29 cellular contexts compared by ENCODE assay signal in genomic region chr4:54017974-54018373, GRCh38.
"Had no signal": no experiment of that assay in that cellular context is flagged by ENCODE, and none has a peak within 500 bp of the region (broad histone marks: within the 10 kb centered on the region; RNA-seq: fewer than 3 reads in every experiment).

No MANE protein-coding gene starts in this region.

- H3K36me3 Mint-ChIP-seq: activated CD8-positive, alpha-beta memory T cell treated with anti-CD3 and anti-CD28 coated beads, Interleukin-2, amount 10 ng/mL, durations not matched to agents 7 days and 5 days; activated naive CD4-positive, alpha-beta T cell treated with anti-CD3 and anti-CD28 coated beads, Interleukin-2, amount 50 U/mL, for 72 hours had no signal

- H3K9me3 ChIP-seq: ascending aorta, body of pancreas, SJSA1 had no signal

- H3K4me3 ChIP-seq: ascending aorta, body of pancreas, SJSA1 had no signal

- H3K27ac ChIP-seq: ascending aorta, body of pancreas, SJSA1 had no signal

- ATAC-seq: activated CD8-positive, alpha-beta memory T cell treated with anti-CD3 and anti-CD28 coated beads, Interleukin-2, amount 10 ng/mL, durations not matched to agents 7 days and 5 days; activated naive CD4-positive, alpha-beta T cell treated with anti-CD3 and anti-CD28 coated beads, Interleukin-2, amount 50 U/mL, for 72 hours; activated naive CD8-positive, alpha-beta T cell treated with anti-CD3 and anti-CD28 coated beads, Interleukin-2, amount 50 U/mL, for 24 hours; activated T-cell treated with anti-CD3 and anti-CD28 coated beads, Interleukin-2, amount 50 U/mL, for 4 hours; body of pancreas; Panc1; T-helper 17 cell had no signal

- H3K4me1 ChIP-seq: ascending aorta, SJSA1 had no signal

- H3K36me3 ChIP-seq: ascending aorta had no signal

- H3K27me3 ChIP-seq: ascending aorta, body of pancreas, SJSA1 had no signal

- H3K27ac Mint-ChIP-seq: activated B cell treated with CpG ODN at 0.5 μM for 24 hours; activated CD4-positive, alpha-beta T cell treated with anti-CD3 and anti-CD28 coated beads, Interleukin-2, amount 10 ng/mL, durations not matched to agents 24 days and 14 days; activated CD8-positive, alpha-beta memory T cell treated with anti-CD3 and anti-CD28 coated beads, Interleukin-2, amount 10 ng/mL, durations not matched to agents 7 days and 5 days; activated naive CD4-positive, alpha-beta T cell treated with anti-CD3 and anti-CD28 coated beads, Interleukin-2, amount 50 U/mL, for 72 hours; activated naive CD8-positive, alpha-beta T cell treated with anti-CD3 and anti-CD28 coated beads, Interleukin-2, amount 50 U/mL, for 24 hours; T-helper 17 cell had no signal

- DNase-seq: activated B cell treated with CpG ODN at 0.5 μM for 24 hours; activated CD4-positive, alpha-beta T cell treated with anti-CD3 and anti-CD28 coated beads for 1 hour; activated CD4-positive, alpha-beta T cell treated with anti-CD3 and anti-CD28 coated beads, Interleukin-2, amount 10 ng/mL, durations not matched to agents 24 days and 14 days; activated CD4-positive, alpha-beta T cell treated with anti-CD3 and anti-CD28 coated beads, Interleukin-2, amount 50 U/mL, for 48 hours; activated CD8-positive, alpha-beta memory T cell treated with anti-CD3 and anti-CD28 coated beads, Interleukin-2, amount 10 ng/mL, durations not matched to agents 7 days and 5 days; activated effector memory CD4-positive, alpha-beta T cell treated with anti-CD3 and anti-CD28 coated beads, Interleukin-2, amount 50 U/mL, for 16 hours; activated naive CD4-positive, alpha-beta T cell treated with Interleukin-2 at 50 U/mL for 16 hours; activated naive CD8-positive, alpha-beta T cell treated with anti-CD3 and anti-CD28 coated beads, Interleukin-2, amount 50 U/mL, for 24 hours; activated T-cell treated with anti-CD3 and anti-CD28 coated beads, Interleukin-2, amount 50 U/mL, for 4 hours; amniotic stem cell; body of pancreas; central memory CD4-positive, alpha-beta T cell; MM.1S; NCI-H1105; NCI-H1436; NCI-H1694 treated with DMSO at 0.1 percent for 48 hours; NCI-H2029 treated with DMSO at 0.1 percent for 48 hours; NCI-H345; NCI-H510A; NCI-H526 treated with DMSO at 0.1 percent for 48 hours; OCI-M1; SHP77; T-helper 17 cell; T-helper 9 cell had no signal

- H3K4me3 Mint-ChIP-seq: activated B cell treated with CpG ODN at 0.5 μM for 24 hours; activated CD4-positive, alpha-beta T cell treated with anti-CD3 and anti-CD28 coated beads, Interleukin-2, amount 10 ng/mL, durations not matched to agents 24 days and 14 days; activated CD8-positive, alpha-beta memory T cell treated with anti-CD3 and anti-CD28 coated beads, Interleukin-2, amount 10 ng/mL, durations not matched to agents 7 days and 5 days; activated naive CD8-positive, alpha-beta T cell treated with anti-CD3 and anti-CD28 coated beads, Interleukin-2, amount 50 U/mL, for 24 hours; activated T-cell treated with anti-CD3 and anti-CD28 coated beads, Interleukin-2, amount 50 U/mL, for 4 hours; T-helper 17 cell had no signal

- H3K27me3 Mint-ChIP-seq: activated B cell treated with CpG ODN at 0.5 μM for 24 hours; activated CD4-positive, alpha-beta T cell treated with anti-CD3 and anti-CD28 coated beads, Interleukin-2, amount 10 ng/mL, durations not matched to agents 24 days and 14 days; activated CD8-positive, alpha-beta memory T cell treated with anti-CD3 and anti-CD28 coated beads, Interleukin-2, amount 10 ng/mL, durations not matched to agents 7 days and 5 days; activated naive CD8-positive, alpha-beta T cell treated with anti-CD3 and anti-CD28 coated beads, Interleukin-2, amount 50 U/mL, for 24 hours; T-helper 17 cell had no signal

- FAIRE-seq: bronchial epithelial cell had no signal

- H3K9me3 Mint-ChIP-seq: activated B cell treated with CpG ODN at 0.5 μM for 24 hours; activated CD4-positive, alpha-beta T cell treated with anti-CD3 and anti-CD28 coated beads, Interleukin-2, amount 10 ng/mL, durations not matched to agents 24 days and 14 days; activated naive CD4-positive, alpha-beta T cell treated with anti-CD3 and anti-CD28 coated beads, Interleukin-2, amount 50 U/mL, for 72 hours; activated naive CD8-positive, alpha-beta T cell treated with anti-CD3 and anti-CD28 coated beads, Interleukin-2, amount 50 U/mL, for 24 hours; activated T-cell treated with anti-CD3 and anti-CD28 coated beads, Interleukin-2, amount 50 U/mL, for 4 hours had no signal

- H3K4me1 Mint-ChIP-seq: activated B cell treated with CpG ODN at 0.5 μM for 24 hours; activated CD4-positive, alpha-beta T cell treated with anti-CD3 and anti-CD28 coated beads, Interleukin-2, amount 10 ng/mL, durations not matched to agents 24 days and 14 days; activated CD8-positive, alpha-beta memory T cell treated with anti-CD3 and anti-CD28 coated beads, Interleukin-2, amount 10 ng/mL, durations not matched to agents 7 days and 5 days had no signal
